Comparison of ENCODE assay signal across 16 cellular contexts in genomic region chrX:264634-265455, GRCh38. TPM values are rescaled to one million over a fixed set of nuclear protein-coding genes. Genes with fewer than 3 reads are reported as not detected.
DNase-seq lines count a peak whose midpoint lies in the region; ATAC-seq and TF ChIP-seq lines count a peak whose summit lies in the region.
"Had no signal": no experiment of that assay in that cellular context is flagged by ENCODE, and none has a peak within 500 bp of the region (broad histone marks: within the 10 kb centered on the region; RNA-seq: fewer than 3 reads in every experiment).

No MANE protein-coding gene starts in this region.

- H3K9me3 ChIP-seq in mammary epithelial cell (replicated peaks; ENCODE audit: insufficient read depth, low read length) (no peaks in the 10 kb centered on the region), colonic mucosa (no peaks in the 10 kb centered on the region), lower lobe of right lung (no peaks in the 10 kb centered on the region)
- H3K9me3 ChIP-seq: tibial artery had no signal

- POLR2A ChIA-PET in MCF 10A (lab: Yijun Ruan, JAX), result no interaction called here

- H3K27me3 ChIP-seq in mammary epithelial cell (ENCODE audit: insufficient read depth, low read length) (no peaks in the 10 kb centered on the region), colonic mucosa (no peaks in the 10 kb centered on the region), lower lobe of right lung (ENCODE audit: low read depth) (no peaks in the 10 kb centered on the region)

- peak; percentile 69 for DNase-seq in MCF 10A (ENCODE audit: unreplicated experiment)
- DNase-seq in mammary epithelial cell, result no peak
- DNase-seq in colonic mucosa, result peak; percentile 25
- DNase-seq in lower lobe of right lung, result peak; percentile 35
- no peak for DNase-seq in activated effector memory CD4-positive, alpha-beta T cell treated with anti-CD3 and anti-CD28 coated beads, Interleukin-2, amount 50 U/mL, for 16 hours
- DNase-seq in activated naive CD4-positive, alpha-beta T cell treated with anti-CD3 and anti-CD28 coated beads for 36 hours, result no peak
- DNase-seq: activated naive CD8-positive, alpha-beta T cell treated with anti-CD3 and anti-CD28 coated beads, Interleukin-2, amount 10 ng/mL, durations not matched to agents 7 days and 5 days; activated T-cell treated with anti-CD3 and anti-CD28 coated beads, Interleukin-2, amount 50 U/mL, for 1 hour; effector memory CD8-positive, alpha-beta T cell; NCI-H1105 treated with DMSO at 0.1 percent for 48 hours; SHP77; stimulated activated CD4-positive, alpha-beta T cell treated with anti-CD3 and anti-CD28 coated beads, Interleukin-4, amount 100 ng/mL, for 24 hours had no signal

- intact Hi-C loops in MCF 10A (cut with micrococcal nuclease) (no loop called here), mammary epithelial cell (cut with micrococcal nuclease) (no loop called here), colonic mucosa (cut with DNase I) (no loop called here), lower lobe of right lung (cut with DNase I) (no loop called here)
- intact Hi-C loops in activated naive CD4-positive, alpha-beta T cell treated with anti-CD3 and anti-CD28 coated beads for 36 hours (cut with micrococcal nuclease), result no loop called here

- H3K36me3 ChIP-seq in mammary epithelial cell (ENCODE audit: insufficient read depth, low read length) (no peaks in the 10 kb centered on the region), colonic mucosa (no peaks in the 10 kb centered on the region), lower lobe of right lung (no peaks in the 10 kb centered on the region)
- H3K36me3 ChIP-seq: tibial artery had no signal

- BruUV-seq in MCF 10A (replicated peaks; lab: Mats Ljungman, UMichigan) (no TSS peak), mammary epithelial cell (replicated peaks; lab: Mats Ljungman, UMichigan) (no TSS peak)

- H3K4me3 Mint-ChIP-seq in MCF 10A (ENCODE audit: unreplicated experiment), result no peak overlapping the region
- no peak overlapping the region for H3K4me3 Mint-ChIP-seq in activated naive CD4-positive, alpha-beta T cell treated with anti-CD3 and anti-CD28 coated beads for 36 hours
- H3K4me3 Mint-ChIP-seq: activated naive CD8-positive, alpha-beta T cell treated with anti-CD3 and anti-CD28 coated beads, Interleukin-2, amount 10 ng/mL, durations not matched to agents 7 days and 5 days; effector memory CD8-positive, alpha-beta T cell had no signal

- 86% methylated on average over 15 of the region's 16 CpGs for WGBS in mammary epithelial cell (ENCODE audit: low coverage, missing lambda C conversion rate)

- H2AFZ ChIP-seq in mammary epithelial cell (ENCODE audit: low read depth, low read length), result no peak overlapping the region

- ATAC-seq in lower lobe of right lung (peak; percentile 81 to 86), HG02759 (IDR thresholded peaks at IDR 0.05; ENCODE audit: unreplicated experiment) (no peak), HG02571 (IDR thresholded peaks at IDR 0.05; ENCODE audit: unreplicated experiment) (no peak)
- ATAC-seq: effector memory CD8-positive, alpha-beta T cell; sciatic nerve had no signal

- CTCF ChIA-PET in MCF 10A (lab: Yijun Ruan, JAX), result no interaction called here
- CTCF ChIA-PET in mammary epithelial cell (lab: Charles Lee; ENCODE audit: low non-redundant PET), result no interaction called here
- CTCF ChIA-PET in activated naive CD4-positive, alpha-beta T cell treated with anti-CD3 and anti-CD28 coated beads for 36 hours (lab: Charles Lee), result no interaction called here

- H3K4me2 ChIP-seq in mammary epithelial cell (ENCODE audit: insufficient read depth, low read depth, low read length), result no peak overlapping the region

- H3K36me3 Mint-ChIP-seq in MCF 10A (ENCODE audit: insufficient read depth, unreplicated experiment), result no peaks in the 10 kb centered on the region
- H3K36me3 Mint-ChIP-seq in activated naive CD4-positive, alpha-beta T cell treated with anti-CD3 and anti-CD28 coated beads for 36 hours (ENCODE audit: low read depth), result no peaks in the 10 kb centered on the region
- H3K36me3 Mint-ChIP-seq: activated naive CD8-positive, alpha-beta T cell treated with anti-CD3 and anti-CD28 coated beads, Interleukin-2, amount 10 ng/mL, durations not matched to agents 7 days and 5 days had no signal

- H3K4me3 ChIP-seq in mammary epithelial cell (replicated peaks in 1 of 3; ENCODE audit: insufficient read depth in 1 of 3, low read depth in 2 of 3, low read length in 3 of 3) (no peak overlapping the region), colonic mucosa (no peak overlapping the region), lower lobe of right lung (no peak overlapping the region)
- H3K4me3 ChIP-seq: tibial artery had no signal

- H3K27ac Mint-ChIP-seq in MCF 10A (ENCODE audit: low read depth, unreplicated experiment), result no peak overlapping the region
- no peak overlapping the region for H3K27ac Mint-ChIP-seq in activated naive CD4-positive, alpha-beta T cell treated with anti-CD3 and anti-CD28 coated beads for 36 hours
- H3K27ac Mint-ChIP-seq: activated naive CD8-positive, alpha-beta T cell treated with anti-CD3 and anti-CD28 coated beads, Interleukin-2, amount 10 ng/mL, durations not matched to agents 7 days and 5 days; effector memory CD8-positive, alpha-beta T cell had no signal

- no peaks in the 10 kb centered on the region for H3K79me2 ChIP-seq in mammary epithelial cell (ENCODE audit: insufficient read depth, low read length)

- in situ Hi-C loops in mammary epithelial cell (cut with MboI; ENCODE audit: low sequenced_read_pairs in 2 of 2), result no loop called here

- H4K20me1 ChIP-seq in mammary epithelial cell (ENCODE audit: insufficient read depth, low read length), result no peaks in the 10 kb centered on the region

- peaks cover 4% of the 10 kb centered on the region for H3K4me1 Mint-ChIP-seq in MCF 10A (ENCODE audit: insufficient read depth, unreplicated experiment)
- no peaks in the 10 kb centered on the region for H3K4me1 Mint-ChIP-seq in activated naive CD4-positive, alpha-beta T cell treated with anti-CD3 and anti-CD28 coated beads for 36 hours (ENCODE audit: low read depth)

- TF ChIP-seq CTCF in MCF 10A (IDR thresholded peaks at IDR 0.05; ENCODE audit: unreplicated experiment) (no peak), mammary epithelial cell (conservative IDR thresholded peaks at IDR 0.05 in 1 of 2, IDR thresholded peaks at IDR 0.05 in 1 of 2; ENCODE audit: extremely low read depth in 1 of 2, insufficient read depth in 1 of 2, low read depth in 1 of 2, low read length in 2 of 2) (no peak), colonic mucosa (IDR thresholded peaks at IDR 0.05) (no peak), lower lobe of right lung (IDR thresholded peaks at IDR 0.05) (no peak)

- H3K9ac ChIP-seq in mammary epithelial cell (ENCODE audit: insufficient read depth, low read length) (no peak overlapping the region), colonic mucosa (ENCODE audit: low read depth in 2 of 2, low read length in 2 of 2) (no peak overlapping the region)

- dilution Hi-C loops in mammary epithelial cell (cut with HindIII; ENCODE audit: low sequenced_read_pairs), result no loop called here

- H3K27ac ChIP-seq in mammary epithelial cell (ENCODE audit: insufficient read depth, low read depth, low read length) (no peak overlapping the region), colonic mucosa (no peak overlapping the region), lower lobe of right lung (peak overlapping the region; percentile 32)
- H3K27ac ChIP-seq: tibial artery had no signal

- H3K27me3 Mint-ChIP-seq in MCF 10A (ENCODE audit: insufficient read depth, unreplicated experiment), result no peaks in the 10 kb centered on the region
- H3K27me3 Mint-ChIP-seq in activated naive CD4-positive, alpha-beta T cell treated with anti-CD3 and anti-CD28 coated beads for 36 hours (ENCODE audit: low read depth), result no peaks in the 10 kb centered on the region
- H3K27me3 Mint-ChIP-seq: activated naive CD8-positive, alpha-beta T cell treated with anti-CD3 and anti-CD28 coated beads, Interleukin-2, amount 10 ng/mL, durations not matched to agents 7 days and 5 days; effector memory CD8-positive, alpha-beta T cell had no signal

- H3K9me3 Mint-ChIP-seq in MCF 10A (ENCODE audit: unreplicated experiment), result no peaks in the 10 kb centered on the region
- H3K9me3 Mint-ChIP-seq in activated naive CD4-positive, alpha-beta T cell treated with anti-CD3 and anti-CD28 coated beads for 36 hours, result no peaks in the 10 kb centered on the region
- H3K9me3 Mint-ChIP-seq: activated naive CD8-positive, alpha-beta T cell treated with anti-CD3 and anti-CD28 coated beads, Interleukin-2, amount 10 ng/mL, durations not matched to agents 7 days and 5 days; effector memory CD8-positive, alpha-beta T cell had no signal

- H3K4me1 ChIP-seq in mammary epithelial cell (ENCODE audit: insufficient read depth, low read length) (no peaks in the 10 kb centered on the region), colonic mucosa (no peaks in the 10 kb centered on the region), lower lobe of right lung (peaks cover 19% of the 10 kb centered on the region)
- H3K4me1 ChIP-seq: tibial artery had no signal

RNA-seq across cellular contexts. Expression of gene PLCXD1, which starts 16.3 kb away (rescaled TPM):
- total RNA-seq in MCF 10A (2022), result 7.6 and 12.0 TPM in 2 replicates
- total RNA-seq in mammary epithelial cell, result 1 to 10 TPM; 4.3 to 9.8 TPM
- 6.6 TPM for polyA plus RNA-seq in mammary epithelial cell
- 20.4 TPM for polyA minus RNA-seq in mammary epithelial cell
- total RNA-seq in colonic mucosa, result 10 to 100 TPM; 11.0 to 23.8 TPM
- 23.7 TPM for total RNA-seq in lower lobe of right lung
- total RNA-seq in activated naive CD4-positive, alpha-beta T cell treated with anti-CD3 and anti-CD28 coated beads for 36 hours, result 10 to 100 TPM; 63.5 to 67.7 TPM

RNA-seq across cellular contexts. Expression of gene GTPBP6, which starts 53.8 kb away (rescaled TPM):
- total RNA-seq in MCF 10A (2022), result 54.9 and 73.4 TPM in 2 replicates
- total RNA-seq in mammary epithelial cell, result 10 to 100 TPM; 28.0 to 46.7 TPM
- polyA plus RNA-seq in mammary epithelial cell, result 30.4 TPM
- 16.0 TPM for polyA minus RNA-seq in mammary epithelial cell
- total RNA-seq in colonic mucosa, result 10 to 100 TPM; 44.4 to 81.1 TPM
- total RNA-seq in lower lobe of right lung, result 47.1 TPM
- 10 to 100 TPM; 63.4 to 64.6 TPM for total RNA-seq in activated naive CD4-positive, alpha-beta T cell treated with anti-CD3 and anti-CD28 coated beads for 36 hours

Comparison
In these comparisons a context has a peak if more than half of its experiments do, and no peak if none do; other contexts are left out.
1. DNase-seq: peak in MCF 10A (single experiment), colonic mucosa (single experiment) and lower lobe of right lung (single experiment); none in mammary epithelial cell (single experiment), activated effector memory CD4-positive, alpha-beta T cell treated with anti-CD3 and anti-CD28 coated beads, Interleukin-2, amount 50 U/mL, for 16 hours (single experiment) and activated naive CD4-positive, alpha-beta T cell treated with anti-CD3 and anti-CD28 coated beads for 36 hours (single experiment).
2. ATAC-seq: peak in lower lobe of right lung (2 of 2); none in HG02759 (single experiment) and HG02571 (single experiment).